1 cellular context compared by ENCODE assay signal in the genomic region with DNA sequence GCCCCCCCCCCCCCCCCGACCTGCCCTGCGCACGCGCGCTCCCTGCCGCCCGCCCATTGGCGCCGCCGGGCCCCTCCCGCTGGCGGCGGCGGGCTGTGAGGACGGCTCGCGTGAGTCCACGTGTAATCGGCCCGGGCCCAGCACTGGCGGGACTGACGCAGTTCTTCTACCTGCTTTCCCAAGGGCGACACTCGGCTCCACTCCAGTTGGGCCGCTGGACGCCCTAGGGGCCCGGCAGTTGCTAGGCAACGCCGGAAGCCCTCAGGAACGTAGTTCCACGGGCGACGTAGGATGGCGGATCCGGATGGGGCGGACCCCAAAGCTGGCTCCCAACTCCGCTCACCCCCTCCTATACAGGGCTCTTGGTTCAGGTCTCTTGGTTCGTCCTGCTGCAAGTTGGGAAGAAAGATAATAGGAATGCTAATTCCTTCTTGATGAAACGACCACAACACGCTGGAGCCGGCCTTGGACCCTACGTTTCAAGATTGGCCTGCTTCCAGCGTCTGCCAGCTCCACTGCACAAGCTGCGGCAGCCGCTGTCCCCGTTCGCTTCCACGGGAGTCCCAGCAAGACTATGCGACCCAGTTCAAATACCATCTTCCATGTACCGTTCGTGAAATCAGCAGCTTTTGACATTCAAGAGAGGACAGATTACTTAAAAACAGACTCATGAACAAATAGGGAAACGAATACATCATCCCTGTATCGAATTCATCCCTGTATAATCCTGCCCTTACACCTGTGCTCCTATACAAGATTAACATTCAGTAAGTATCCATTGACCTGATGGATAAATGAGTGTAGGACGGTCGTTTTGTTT.
TF ChIP-seq lines count a peak whose summit lies in the region.

No MANE protein-coding gene starts in this region.

TF ChIP-seq in HepG2, 621 proteins besides CTCF, POLR2A, EP300 and RAD21 (continued from another document and continues in another):
- TF ChIP-seq ZSCAN22 (CRISPR knock-in tag; IDR thresholded peaks at IDR 0.05) (no peak), ZFYVE20 (CRISPR knock-in tag; IDR thresholded peaks at IDR 0.05; ENCODE audit: borderline replicate concordance, low read depth) (0 out of 2 replicates have a peak, but pooled peaks have one; percentile 45), ZNF292 (CRISPR knock-in tag; IDR thresholded peaks at IDR 0.05; ENCODE audit: borderline replicate concordance, low read depth) (peak; percentile 33), ZNF709 (CRISPR knock-in tag; IDR thresholded peaks at IDR 0.05) (peak; percentile 95), YEATS4 (CRISPR knock-in tag; IDR thresholded peaks at IDR 0.05; ENCODE audit: borderline replicate concordance) (peak; percentile 98), REL (CRISPR knock-in tag; conservative IDR thresholded peaks at IDR 0.05) (no peak), MIER3 (CRISPR knock-in tag; IDR thresholded peaks at IDR 0.05; ENCODE audit: borderline replicate concordance) (peak; percentile 91; the same call in 1 of the 2 replicates), ZNF747 (CRISPR knock-in tag; IDR thresholded peaks at IDR 0.05; ENCODE audit: borderline replicate concordance) (peak; percentile 78), ZNF232 (CRISPR knock-in tag; IDR thresholded peaks at IDR 0.05; ENCODE audit: borderline replicate concordance) (peak; percentile 81; the same call in 1 of the 2 replicates), ZNF557 (CRISPR knock-in tag; IDR thresholded peaks at IDR 0.05) (0 out of 2 replicates have a peak, but pooled peaks have one; percentile 94), SMARCE1 (IDR thresholded peaks at IDR 0.05; ENCODE audit: borderline replicate concordance) (no peak), POLR2AphosphoS2 (IDR thresholded peaks at IDR 0.05; ENCODE audit: low read depth, low read length) (no peak), ZNF792 (CRISPR knock-in tag; IDR thresholded peaks at IDR 0.05) (peak; percentile 77; the same call in 1 of the 2 replicates), NPAS2 (CRISPR knock-in tag; IDR thresholded peaks at IDR 0.05; ENCODE audit: borderline replicate concordance) (no peak), ZSCAN25 (CRISPR knock-in tag; IDR thresholded peaks at IDR 0.05) (no peak), ZNF446 (CRISPR knock-in tag; IDR thresholded peaks at IDR 0.05) (0 out of 2 replicates have a peak, but pooled peaks have one; percentile 63), STAT5B (CRISPR knock-in tag; IDR thresholded peaks at IDR 0.05) (no peak; the same call in 1 of the 2 replicates), CREB1 (IDR thresholded peaks at IDR 0.05) (peak; percentile 76), CREB1 (CRISPR knock-in tag; IDR thresholded peaks at IDR 0.05) (peak; percentile 76), ZNF605 (CRISPR knock-in tag; IDR thresholded peaks at IDR 0.05) (peak; percentile 97), ZNF549 (CRISPR knock-in tag; IDR thresholded peaks at IDR 0.05) (no peak), PHB2 (IDR thresholded peaks at IDR 0.05; ENCODE audit: partially characterized antibody) (no peak), ZNF556 (CRISPR knock-in tag; IDR thresholded peaks at IDR 0.05; ENCODE audit: borderline replicate concordance) (no peak; the same call in 1 of the 2 replicates), HMG20A (CRISPR knock-in tag; IDR thresholded peaks at IDR 0.05; ENCODE audit: borderline replicate concordance) (no peak), U2AF2 (IDR thresholded peaks at IDR 0.05; ENCODE audit: low read depth, low read length) (no peak), NFKBIZ (CRISPR knock-in tag; IDR thresholded peaks at IDR 0.05) (peak; percentile 66; the same call in 1 of the 2 replicates), ZNF772 (CRISPR knock-in tag; IDR thresholded peaks at IDR 0.05) (peak; percentile 87), NFYC (CRISPR knock-in tag; IDR thresholded peaks at IDR 0.05) (peak; percentile 71), ZNF331 (CRISPR knock-in tag; IDR thresholded peaks at IDR 0.05) (peak; percentile 63), ZFP36L2 (CRISPR knock-in tag; IDR thresholded peaks at IDR 0.05) (no peak), ZNF780A (CRISPR knock-in tag; IDR thresholded peaks at IDR 0.05) (peak; percentile 18; the same call in 1 of the 2 replicates), HNF4A (CRISPR knock-in tag; IDR thresholded peaks at IDR 0.05) (0 out of 2 replicates have a peak, but pooled peaks have one; percentile 25), ZNF484 (CRISPR knock-in tag; IDR thresholded peaks at IDR 0.05; ENCODE audit: borderline replicate concordance, low read depth) (no peak), CHD4 (IDR thresholded peaks at IDR 0.05; ENCODE audit: borderline replicate concordance, low read length) (0 out of 2 replicates have a peak, but pooled peaks have one; percentile 36)
- TF ChIP-seq, protein P1, sequence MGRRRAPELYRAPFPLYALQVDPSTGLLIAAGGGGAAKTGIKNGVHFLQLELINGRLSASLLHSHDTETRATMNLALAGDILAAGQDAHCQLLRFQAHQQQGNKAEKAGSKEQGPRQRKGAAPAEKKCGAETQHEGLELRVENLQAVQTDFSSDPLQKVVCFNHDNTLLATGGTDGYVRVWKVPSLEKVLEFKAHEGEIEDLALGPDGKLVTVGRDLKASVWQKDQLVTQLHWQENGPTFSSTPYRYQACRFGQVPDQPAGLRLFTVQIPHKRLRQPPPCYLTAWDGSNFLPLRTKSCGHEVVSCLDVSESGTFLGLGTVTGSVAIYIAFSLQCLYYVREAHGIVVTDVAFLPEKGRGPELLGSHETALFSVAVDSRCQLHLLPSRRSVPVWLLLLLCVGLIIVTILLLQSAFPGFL (CRISPR knock-in tag; IDR thresholded peaks at IDR 0.05): no peak
- TF ChIP-seq, protein P2, sequence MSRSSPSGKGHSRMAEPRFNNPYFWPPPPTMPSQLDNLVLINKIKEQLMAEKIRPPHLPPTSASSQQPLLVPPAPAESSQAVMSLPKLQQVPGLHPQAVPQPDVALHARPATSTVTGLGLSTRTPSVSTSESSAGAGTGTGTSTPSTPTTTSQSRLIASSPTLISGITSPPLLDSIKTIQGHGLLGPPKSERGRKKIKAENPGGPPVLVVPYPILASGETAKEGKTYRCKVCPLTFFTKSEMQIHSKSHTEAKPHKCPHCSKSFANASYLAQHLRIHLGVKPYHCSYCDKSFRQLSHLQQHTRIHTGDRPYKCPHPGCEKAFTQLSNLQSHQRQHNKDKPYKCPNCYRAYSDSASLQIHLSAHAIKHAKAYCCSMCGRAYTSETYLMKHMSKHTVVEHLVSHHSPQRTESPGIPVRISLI (CRISPR knock-in tag; IDR thresholded peaks at IDR 0.05; ENCODE audit: borderline replicate concordance): no peak
- TF ChIP-seq, protein P3, sequence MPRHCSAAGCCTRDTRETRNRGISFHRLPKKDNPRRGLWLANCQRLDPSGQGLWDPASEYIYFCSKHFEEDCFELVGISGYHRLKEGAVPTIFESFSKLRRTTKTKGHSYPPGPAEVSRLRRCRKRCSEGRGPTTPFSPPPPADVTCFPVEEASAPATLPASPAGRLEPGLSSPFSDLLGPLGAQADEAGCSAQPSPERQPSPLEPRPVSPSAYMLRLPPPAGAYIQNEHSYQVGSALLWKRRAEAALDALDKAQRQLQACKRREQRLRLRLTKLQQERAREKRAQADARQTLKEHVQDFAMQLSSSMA (CRISPR knock-in tag; IDR thresholded peaks at IDR 0.05): peak; percentile 38; the same call in 1 of the 2 replicates
- TF ChIP-seq, protein P4, sequence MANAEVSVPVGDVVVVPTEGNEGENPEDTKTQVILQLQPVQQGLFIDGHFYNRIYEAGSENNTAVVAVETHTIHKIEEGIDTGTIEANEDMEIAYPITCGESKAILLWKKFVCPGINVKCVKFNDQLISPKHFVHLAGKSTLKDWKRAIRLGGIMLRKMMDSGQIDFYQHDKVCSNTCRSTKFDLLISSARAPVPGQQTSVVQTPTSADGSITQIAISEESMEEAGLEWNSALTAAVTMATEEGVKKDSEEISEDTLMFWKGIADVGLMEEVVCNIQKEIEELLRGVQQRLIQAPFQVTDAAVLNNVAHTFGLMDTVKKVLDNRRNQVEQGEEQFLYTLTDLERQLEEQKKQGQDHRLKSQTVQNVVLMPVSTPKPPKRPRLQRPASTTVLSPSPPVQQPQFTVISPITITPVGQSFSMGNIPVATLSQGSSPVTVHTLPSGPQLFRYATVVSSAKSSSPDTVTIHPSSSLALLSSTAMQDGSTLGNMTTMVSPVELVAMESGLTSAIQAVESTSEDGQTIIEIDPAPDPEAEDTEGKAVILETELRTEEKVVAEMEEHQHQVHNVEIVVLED (CRISPR knock-in tag; IDR thresholded peaks at IDR 0.05; ENCODE audit: borderline replicate concordance): peak; percentile 89
- TF ChIP-seq, protein P5, sequence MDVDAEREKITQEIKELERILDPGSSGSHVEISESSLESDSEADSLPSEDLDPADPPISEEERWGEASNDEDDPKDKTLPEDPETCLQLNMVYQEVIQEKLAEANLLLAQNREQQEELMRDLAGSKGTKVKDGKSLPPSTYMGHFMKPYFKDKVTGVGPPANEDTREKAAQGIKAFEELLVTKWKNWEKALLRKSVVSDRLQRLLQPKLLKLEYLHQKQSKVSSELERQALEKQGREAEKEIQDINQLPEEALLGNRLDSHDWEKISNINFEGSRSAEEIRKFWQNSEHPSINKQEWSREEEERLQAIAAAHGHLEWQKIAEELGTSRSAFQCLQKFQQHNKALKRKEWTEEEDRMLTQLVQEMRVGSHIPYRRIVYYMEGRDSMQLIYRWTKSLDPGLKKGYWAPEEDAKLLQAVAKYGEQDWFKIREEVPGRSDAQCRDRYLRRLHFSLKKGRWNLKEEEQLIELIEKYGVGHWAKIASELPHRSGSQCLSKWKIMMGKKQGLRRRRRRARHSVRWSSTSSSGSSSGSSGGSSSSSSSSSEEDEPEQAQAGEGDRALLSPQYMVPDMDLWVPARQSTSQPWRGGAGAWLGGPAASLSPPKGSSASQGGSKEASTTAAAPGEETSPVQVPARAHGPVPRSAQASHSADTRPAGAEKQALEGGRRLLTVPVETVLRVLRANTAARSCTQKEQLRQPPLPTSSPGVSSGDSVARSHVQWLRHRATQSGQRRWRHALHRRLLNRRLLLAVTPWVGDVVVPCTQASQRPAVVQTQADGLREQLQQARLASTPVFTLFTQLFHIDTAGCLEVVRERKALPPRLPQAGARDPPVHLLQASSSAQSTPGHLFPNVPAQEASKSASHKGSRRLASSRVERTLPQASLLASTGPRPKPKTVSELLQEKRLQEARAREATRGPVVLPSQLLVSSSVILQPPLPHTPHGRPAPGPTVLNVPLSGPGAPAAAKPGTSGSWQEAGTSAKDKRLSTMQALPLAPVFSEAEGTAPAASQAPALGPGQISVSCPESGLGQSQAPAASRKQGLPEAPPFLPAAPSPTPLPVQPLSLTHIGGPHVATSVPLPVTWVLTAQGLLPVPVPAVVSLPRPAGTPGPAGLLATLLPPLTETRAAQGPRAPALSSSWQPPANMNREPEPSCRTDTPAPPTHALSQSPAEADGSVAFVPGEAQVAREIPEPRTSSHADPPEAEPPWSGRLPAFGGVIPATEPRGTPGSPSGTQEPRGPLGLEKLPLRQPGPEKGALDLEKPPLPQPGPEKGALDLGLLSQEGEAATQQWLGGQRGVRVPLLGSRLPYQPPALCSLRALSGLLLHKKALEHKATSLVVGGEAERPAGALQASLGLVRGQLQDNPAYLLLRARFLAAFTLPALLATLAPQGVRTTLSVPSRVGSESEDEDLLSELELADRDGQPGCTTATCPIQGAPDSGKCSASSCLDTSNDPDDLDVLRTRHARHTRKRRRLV (CRISPR knock-in tag; IDR thresholded peaks at IDR 0.05): peak; percentile 22; the same call in 1 of the 2 replicates
- TF ChIP-seq, protein P6, sequence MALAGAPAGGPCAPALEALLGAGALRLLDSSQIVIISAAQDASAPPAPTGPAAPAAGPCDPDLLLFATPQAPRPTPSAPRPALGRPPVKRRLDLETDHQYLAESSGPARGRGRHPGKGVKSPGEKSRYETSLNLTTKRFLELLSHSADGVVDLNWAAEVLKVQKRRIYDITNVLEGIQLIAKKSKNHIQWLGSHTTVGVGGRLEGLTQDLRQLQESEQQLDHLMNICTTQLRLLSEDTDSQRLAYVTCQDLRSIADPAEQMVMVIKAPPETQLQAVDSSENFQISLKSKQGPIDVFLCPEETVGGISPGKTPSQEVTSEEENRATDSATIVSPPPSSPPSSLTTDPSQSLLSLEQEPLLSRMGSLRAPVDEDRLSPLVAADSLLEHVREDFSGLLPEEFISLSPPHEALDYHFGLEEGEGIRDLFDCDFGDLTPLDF (CRISPR knock-in tag; IDR thresholded peaks at IDR 0.05): no peak; the same call in 1 of the 2 replicates
- TF ChIP-seq, protein P7, sequence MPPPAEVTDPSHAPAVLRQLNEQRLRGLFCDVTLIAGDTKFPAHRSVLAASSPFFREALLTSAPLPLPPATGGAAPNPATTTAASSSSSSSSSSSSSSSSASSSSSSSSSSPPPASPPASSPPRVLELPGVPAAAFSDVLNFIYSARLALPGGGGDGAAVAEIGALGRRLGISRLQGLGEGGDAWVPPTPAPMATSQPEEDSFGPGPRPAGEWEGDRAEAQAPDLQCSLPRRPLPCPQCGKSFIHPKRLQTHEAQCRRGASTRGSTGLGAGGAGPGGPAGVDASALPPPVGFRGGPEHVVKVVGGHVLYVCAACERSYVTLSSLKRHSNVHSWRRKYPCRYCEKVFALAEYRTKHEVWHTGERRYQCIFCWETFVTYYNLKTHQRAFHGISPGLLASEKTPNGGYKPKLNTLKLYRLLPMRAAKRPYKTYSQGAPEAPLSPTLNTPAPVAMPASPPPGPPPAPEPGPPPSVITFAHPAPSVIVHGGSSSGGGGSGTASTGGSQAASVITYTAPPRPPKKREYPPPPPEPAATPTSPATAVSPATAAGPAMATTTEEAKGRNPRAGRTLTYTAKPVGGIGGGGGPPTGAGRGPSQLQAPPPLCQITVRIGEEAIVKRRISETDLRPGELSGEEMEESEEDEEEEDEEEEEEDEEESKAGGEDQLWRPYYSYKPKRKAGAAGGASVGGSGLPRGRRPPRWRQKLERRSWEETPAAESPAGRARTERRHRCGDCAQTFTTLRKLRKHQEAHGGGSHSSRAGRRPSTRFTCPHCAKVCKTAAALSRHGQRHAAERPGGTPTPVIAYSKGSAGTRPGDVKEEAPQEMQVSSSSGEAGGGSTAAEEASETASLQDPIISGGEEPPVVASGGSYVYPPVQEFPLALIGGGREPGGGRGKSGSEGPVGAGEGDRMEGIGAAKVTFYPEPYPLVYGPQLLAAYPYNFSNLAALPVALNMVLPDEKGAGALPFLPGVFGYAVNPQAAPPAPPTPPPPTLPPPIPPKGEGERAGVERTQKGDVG (CRISPR knock-in tag; IDR thresholded peaks at IDR 0.05; ENCODE audit: borderline replicate concordance): peak; percentile 9; the same call in 1 of the 2 replicates
- TF ChIP-seq, protein P8, sequence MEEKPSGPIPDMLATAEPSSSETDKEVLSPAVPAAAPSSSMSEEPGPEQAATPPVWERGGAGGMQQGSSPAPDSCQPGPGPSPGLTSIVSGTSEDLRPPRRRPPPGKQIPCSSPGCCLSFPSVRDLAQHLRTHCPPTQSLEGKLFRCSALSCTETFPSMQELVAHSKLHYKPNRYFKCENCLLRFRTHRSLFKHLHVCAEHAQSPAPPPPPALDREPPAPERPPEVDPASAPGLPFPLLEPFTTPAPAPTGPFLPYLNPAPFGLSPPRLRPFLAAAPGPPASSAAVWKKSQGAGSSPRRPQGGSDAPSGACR (CRISPR knock-in tag; IDR thresholded peaks at IDR 0.05): peak; percentile 95
- TF ChIP-seq, protein P9, sequence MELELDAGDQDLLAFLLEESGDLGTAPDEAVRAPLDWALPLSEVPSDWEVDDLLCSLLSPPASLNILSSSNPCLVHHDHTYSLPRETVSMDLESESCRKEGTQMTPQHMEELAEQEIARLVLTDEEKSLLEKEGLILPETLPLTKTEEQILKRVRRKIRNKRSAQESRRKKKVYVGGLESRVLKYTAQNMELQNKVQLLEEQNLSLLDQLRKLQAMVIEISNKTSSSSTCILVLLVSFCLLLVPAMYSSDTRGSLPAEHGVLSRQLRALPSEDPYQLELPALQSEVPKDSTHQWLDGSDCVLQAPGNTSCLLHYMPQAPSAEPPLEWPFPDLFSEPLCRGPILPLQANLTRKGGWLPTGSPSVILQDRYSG (CRISPR knock-in tag; IDR thresholded peaks at IDR 0.05): no peak
